In genomic region chr1:244352156-244352830, GRCh38 we compare ENCODE assay signal across 17 cellular contexts.
DNase-seq lines count a peak whose midpoint lies in the region; ATAC-seq and TF ChIP-seq lines count a peak whose summit lies in the region.
"Had no signal": no experiment of that assay in that cellular context is flagged by ENCODE, and none has a peak within 500 bp of the region (broad histone marks: within the 10 kb centered on the region; RNA-seq: fewer than 3 reads in every experiment).

No MANE protein-coding gene starts in this region.

- no peak overlapping the region for H4K91ac ChIP-seq in neuronal stem cell (ENCODE audit: low read depth, low read length, poor library complexity)

- peak overlapping the region; percentile 44 for H2AFZ ChIP-seq in neuronal stem cell (ENCODE audit: low read length)

- 83% methylated on average over 7 of the region's 7 CpGs for WGBS in HUES64
- no CpG with 5 or more reads among the region's 7 CpGs for WGBS in neuronal stem cell (ENCODE audit: extremely low coverage in 2 of 2, insufficient read length in 2 of 2, insufficient replicate concordance in 1 of 2), 2 donors

- H3K27me3 ChIP-seq in HUES64 (ENCODE audit: insufficient read depth, low read length) = no peaks in the 10 kb centered on the region
- H3K27me3 ChIP-seq in neuronal stem cell (ENCODE audit: control insufficient read depth in 3 of 3, insufficient read depth in 3 of 3, low read depth in 1 of 3, low read length in 3 of 3) = no peaks in the 10 kb centered on the region
- no peaks in the 10 kb centered on the region for H3K27me3 ChIP-seq in BE2C
- no peaks in the 10 kb centered on the region for H3K27me3 ChIP-seq in ascending aorta
- H3K27me3 ChIP-seq: gastroesophageal sphincter, left lung, pancreas had no signal

- peaks cover 82% of the 10 kb centered on the region for H3K4me1 Mint-ChIP-seq in Calu3 (ENCODE audit: low read depth, unreplicated experiment)

- H3K4me1 ChIP-seq in HUES64 (ENCODE audit: insufficient read depth, low read length) = peaks cover 50% of the 10 kb centered on the region
- peaks cover 18 to 25% of the 10 kb centered on the region in 2 donors for H3K4me1 ChIP-seq in neuronal stem cell (ENCODE audit: control insufficient read depth in 2 of 2, insufficient read depth in 1 of 2, low read depth in 1 of 2, low read length in 2 of 2)
- H3K4me1 ChIP-seq in BE2C = no peaks in the 10 kb centered on the region
- H3K4me1 ChIP-seq in ascending aorta = no peaks in the 10 kb centered on the region

- TF ChIP-seq CTCF in Calu3 (IDR thresholded peaks at IDR 0.05; ENCODE audit: unreplicated experiment) (no peak), BE2C (IDR thresholded peaks at IDR 0.05; ENCODE audit: low read depth, low read length) (no peak), ascending aorta (IDR thresholded peaks at IDR 0.05) (no peak)

- H2AK5ac ChIP-seq in neuronal stem cell (ENCODE audit: low read depth, low read length) = no peak overlapping the region

- no peak overlapping the region for H2BK5ac ChIP-seq in neuronal stem cell (ENCODE audit: low read length)

- H3K14ac ChIP-seq in neuronal stem cell (ENCODE audit: low read length) = no peak overlapping the region

- H3K9me3 Mint-ChIP-seq in Calu3 (ENCODE audit: low read depth, unreplicated experiment) = peaks cover 3% of the 10 kb centered on the region

- H3K36me3 ChIP-seq in HUES64 (ENCODE audit: insufficient read depth, low read length) = no peaks in the 10 kb centered on the region
- H3K36me3 ChIP-seq in neuronal stem cell (replicated peaks in 1 of 2; ENCODE audit: control insufficient read depth in 2 of 2, insufficient read depth in 2 of 2, low read length in 2 of 2) = no peaks in the 10 kb centered on the region
- no peaks in the 10 kb centered on the region for H3K36me3 ChIP-seq in BE2C
- H3K36me3 ChIP-seq in ascending aorta = no peaks in the 10 kb centered on the region
- H3K36me3 ChIP-seq: gastroesophageal sphincter, left lung, pancreas had no signal

- H3K27ac ChIP-seq in HUES64 (ENCODE audit: low read depth, low read length) (peak overlapping the region; percentile 87), epithelial cell of prostate (peak overlapping the region; percentile 94), neuronal stem cell (replicated peaks; ENCODE audit: low read length) (peak overlapping the region; percentile 66), ascending aorta (no peak overlapping the region)
- H3K27ac ChIP-seq: pancreas had no signal

- intact Hi-C loops in Calu3 (cut with micrococcal nuclease; ENCODE audit: unreplicated experiment) (loop anchor here (2.0 to 5.0 kb wide), 3 partner anchors 29 to 85 kb away; no protein-coding TSS in a partner anchor), ascending aorta (cut with DNase I) (no loop called here)

- no peak overlapping the region for H2BK120ac ChIP-seq in neuronal stem cell (ENCODE audit: low read depth, low read length)

- no peaks in the 10 kb centered on the region for H3K27me3 Mint-ChIP-seq in Calu3 (ENCODE audit: unreplicated experiment)

- peak overlapping the region; percentile 78 for H3K18ac ChIP-seq in neuronal stem cell (ENCODE audit: low read length)

- H3K4ac ChIP-seq in neuronal stem cell (ENCODE audit: low read length) = no peak overlapping the region

- H3K79me1 ChIP-seq in neuronal stem cell (ENCODE audit: low read depth, low read length) = no peaks in the 10 kb centered on the region

- H3K23ac ChIP-seq in neuronal stem cell (ENCODE audit: low read depth, low read length, poor library complexity) = no peak overlapping the region

- peaks cover 26% of the 10 kb centered on the region for H3K36me3 Mint-ChIP-seq in Calu3 (ENCODE audit: insufficient read depth, unreplicated experiment)

- ATAC-seq in GM21515 (IDR thresholded peaks at IDR 0.05; ENCODE audit: unreplicated experiment) (no peak), HG03039 (IDR thresholded peaks at IDR 0.05; ENCODE audit: unreplicated experiment) (no peak)
- ATAC-seq: gastroesophageal sphincter, HCT116, left lung, pancreas had no signal

- no peak overlapping the region for H3K4me3 ChIP-seq in HUES64 (ENCODE audit: low read length)
- H3K4me3 ChIP-seq in neuronal stem cell (ENCODE audit: low read length in 2 of 2) = no peak overlapping the region
- H3K4me3 ChIP-seq in BE2C (ENCODE audit: low read depth, low read length) = no peak overlapping the region
- H3K4me3 ChIP-seq in ascending aorta = no peak overlapping the region
- H3K4me3 ChIP-seq: gastroesophageal sphincter, left lung, pancreas had no signal

- no peak overlapping the region for H3K4me2 ChIP-seq in neuronal stem cell (ENCODE audit: insufficient read depth, low read length, poor library complexity, severe bottlenecking)

- H3K9ac ChIP-seq in HUES64 (ENCODE audit: low read depth, low read length) = peak overlapping the region; percentile 22; the same call in 1 of the 2 replicates
- peak overlapping the region; percentile 0 for H3K9ac ChIP-seq in neuronal stem cell (ENCODE audit: low read depth, low read length, poor library complexity)

- H3K9me3 ChIP-seq in HUES64 (ENCODE audit: insufficient read depth, low read depth, low read length) (0 out of 2 replicates have a peak, but pooled peaks cover 4% of the 10 kb centered on the region), neuronal stem cell (replicated peaks in 1 of 2; ENCODE audit: control insufficient read depth in 2 of 2, insufficient read depth in 1 of 2, low read depth in 1 of 2, low read length in 2 of 2) (peaks cover 0 to 9% of the 10 kb centered on the region in 2 donors), BE2C (no peaks in the 10 kb centered on the region; the same call in 1 of the 2 replicates), ascending aorta (no peaks in the 10 kb centered on the region)
- H3K9me3 ChIP-seq: gastroesophageal sphincter, left lung, pancreas had no signal

- no peak overlapping the region for H2BK12ac ChIP-seq in neuronal stem cell (ENCODE audit: low read length)

- no peak overlapping the region for H3K4me3 Mint-ChIP-seq in Calu3 (ENCODE audit: low read depth, unreplicated experiment)

- no peak for DNase-seq in Calu3
- DNase-seq in epithelial cell of prostate (ENCODE audit: low read depth, low spot score) = no peak
- DNase-seq in neuronal stem cell (ENCODE audit: low spot score) = no peak
- no peak for DNase-seq in BE2C
- DNase-seq in ascending aorta (ENCODE audit: low spot score in 2 of 2) = no peak
- DNase-seq: activated CD4-positive, alpha-beta T cell treated with anti-CD3 and anti-CD28 coated beads for 48 hours; activated T-cell treated with anti-CD3 and anti-CD28 coated beads for 4 hours; COR-L47; left lung; NCI-H146; NCI-H446 treated with DMSO at 0.1 percent for 48 hours; pancreas had no signal

- BruUV-seq in Calu3 (replicated peaks; lab: Mats Ljungman, UMichigan) = no TSS peak

- H4K8ac ChIP-seq in neuronal stem cell (ENCODE audit: low read depth, low read length) = no peak overlapping the region

- H2BK15ac ChIP-seq in neuronal stem cell (ENCODE audit: low read length) = peak overlapping the region; percentile 38

- CTCF ChIA-PET in Calu3 (lab: Charles Lee) = interaction anchor here (0.6 to 2.2 kb wide), 4 partner anchors 29 to 103 kb away, joined by 3 to 10 read pairs (median 5); no protein-coding TSS in a partner anchor

- peak overlapping the region; percentile 95 for H3K27ac Mint-ChIP-seq in Calu3 (ENCODE audit: unreplicated experiment)

Comparison
In these comparisons a context has a peak if more than half of its experiments do, and no peak if none do; other contexts are left out.
1. H3K27ac ChIP-seq: peak in HUES64 (single experiment), epithelial cell of prostate (single experiment) and neuronal stem cell (single experiment); none in ascending aorta (0 of 2).